In the genomic region with DNA sequence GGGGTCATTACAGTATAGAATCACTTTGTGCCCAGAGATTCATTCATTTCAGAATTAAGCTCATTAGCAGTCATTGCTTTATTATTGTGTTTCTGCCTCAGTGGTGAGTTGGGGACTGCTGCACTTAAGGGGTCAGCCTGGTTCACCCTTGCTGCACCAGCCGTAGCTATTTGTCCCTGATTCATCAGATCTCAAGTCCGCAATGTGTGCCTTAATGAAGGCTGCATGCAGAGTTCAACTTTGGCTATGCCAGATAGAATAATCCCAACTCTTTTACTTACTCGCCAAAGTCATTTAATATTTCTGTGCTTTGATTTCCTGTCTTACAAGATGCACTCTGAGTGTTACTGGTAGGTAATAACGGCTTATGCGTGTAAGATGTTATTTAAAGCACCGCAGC, we compare ENCODE assay signal across 18 cellular contexts. TPM values are rescaled to one million over a fixed set of nuclear protein-coding genes. Genes with fewer than 3 reads are reported as not detected.
DNase-seq lines count a peak whose midpoint lies in the region; ATAC-seq and TF ChIP-seq lines count a peak whose summit lies in the region.
"Had no signal": no experiment of that assay in that cellular context is flagged by ENCODE, and none has a peak within 500 bp of the region (broad histone marks: within the 10 kb centered on the region; RNA-seq: fewer than 3 reads in every experiment).

No MANE protein-coding gene starts in this region.

- H3K4me2 ChIP-seq in trophoblast cell (ENCODE audit: low read length) = no peak overlapping the region
- H3K4me2 ChIP-seq: BLaER1 treated with 17β-estradiol and CSF1 and Interleukin-3, amounts not matched to agents 10 nM and 100 nM had no signal

- peak overlapping the region; percentile 60 for H3K4me3 Mint-ChIP-seq in glutamatergic neuron (ENCODE audit: unreplicated experiment)
- H3K4me3 Mint-ChIP-seq: B cell; CD14-positive monocyte; CD4-positive, alpha-beta T cell; CD8-positive, alpha-beta memory T cell had no signal

- H3K9ac ChIP-seq in trophoblast cell (ENCODE audit: low read length) = no peak overlapping the region
- H3K9ac ChIP-seq: BLaER1 treated with 17β-estradiol and CSF1 and Interleukin-3, amounts not matched to agents 10 nM and 100 nM had no signal

- H3K23ac ChIP-seq in trophoblast cell (ENCODE audit: low read length) = no peak overlapping the region

- no peaks in the 10 kb centered on the region for H3K27me3 Mint-ChIP-seq in glutamatergic neuron (ENCODE audit: unreplicated experiment)

- H3K18ac ChIP-seq in trophoblast cell (ENCODE audit: low read length) = no peak overlapping the region

- intact Hi-C loops in heart left ventricle (cut with DNase I) = no loop called here
- intact Hi-C loops in adrenal gland (cut with DNase I) = no loop called here
- intact Hi-C loops in head of caudate nucleus (cut with DNase I) = no loop called here

- H3K4me1 Mint-ChIP-seq in glutamatergic neuron (ENCODE audit: low read depth, unreplicated experiment) = peaks cover 15% of the 10 kb centered on the region
- H3K4me1 Mint-ChIP-seq: B cell; CD14-positive monocyte; CD8-positive, alpha-beta memory T cell had no signal

- H3K4me1 ChIP-seq in cardiac muscle cell (ENCODE audit: low read depth) = peaks cover 17% of the 10 kb centered on the region
- H3K4me1 ChIP-seq in heart left ventricle = peaks cover 0 to 15% (median 0%) of the 10 kb centered on the region in 12 donors
- H3K4me1 ChIP-seq in trophoblast cell (ENCODE audit: control insufficient read depth in 1 of 2, insufficient read depth in 2 of 2, low read length in 2 of 2) = peaks cover 5 to 6% of the 10 kb centered on the region in 2 experiments
- no peaks in the 10 kb centered on the region for H3K4me1 ChIP-seq in adrenal gland (replicated peaks in 1 of 2)
- H3K4me1 ChIP-seq: BLaER1 treated with 17β-estradiol and CSF1 and Interleukin-3, amounts not matched to agents 10 nM and 100 nM had no signal

- H2AFZ ChIP-seq in trophoblast cell (ENCODE audit: insufficient read depth, low read length, poor library complexity) = no peak overlapping the region

- no peak for ATAC-seq in heart left ventricle
- ATAC-seq in HG02852 (IDR thresholded peaks at IDR 0.05; ENCODE audit: unreplicated experiment) = no peak
- no peak for ATAC-seq in HG03108 (IDR thresholded peaks at IDR 0.05; ENCODE audit: unreplicated experiment)

- 57 to 70% (median 65%) methylated on average over 6 of the region's 6 CpGs for WGBS in heart left ventricle, 4 donors
- WGBS in trophoblast cell (ENCODE audit: extremely low coverage, insufficient coverage, insufficient read length) = no CpG with 5 or more reads among the region's 6 CpGs
- 80 to 87% (median 84%) methylated on average over 6 of the region's 6 CpGs for WGBS in adrenal gland, 4 donors

- H3K4me3 ChIP-seq in cardiac muscle cell (no peak overlapping the region), heart left ventricle (no peak overlapping the region), trophoblast cell (ENCODE audit: low read depth, low read length) (no peak overlapping the region), adrenal gland (no peak overlapping the region)
- H3K4me3 ChIP-seq: BLaER1 treated with 17β-estradiol and CSF1 and Interleukin-3, amounts not matched to agents 10 nM and 100 nM had no signal

- H3K27me3 ChIP-seq in cardiac muscle cell = no peaks in the 10 kb centered on the region
- peaks cover 0 to 4% (median 0%) of the 10 kb centered on the region in 9 donors for H3K27me3 ChIP-seq in heart left ventricle
- no peaks in the 10 kb centered on the region for H3K27me3 ChIP-seq in trophoblast cell (ENCODE audit: insufficient read depth, low read length)
- H3K27me3 ChIP-seq in adrenal gland = no peaks in the 10 kb centered on the region
- H3K27me3 ChIP-seq: BLaER1 treated with 17β-estradiol and CSF1 and Interleukin-3, amounts not matched to agents 10 nM and 100 nM had no signal

- H4K91ac ChIP-seq in trophoblast cell (ENCODE audit: low read depth, low read length) = no peak overlapping the region

- no peaks in the 10 kb centered on the region for H3K79me1 ChIP-seq in trophoblast cell (ENCODE audit: low read length)

- H3K4ac ChIP-seq in trophoblast cell (ENCODE audit: low read depth, low read length) = no peak overlapping the region

- no peaks in the 10 kb centered on the region for H3K36me3 Mint-ChIP-seq in glutamatergic neuron (ENCODE audit: unreplicated experiment)
- H3K36me3 Mint-ChIP-seq: CD14-positive monocyte; CD8-positive, alpha-beta memory T cell had no signal

- H3K79me2 ChIP-seq in trophoblast cell (ENCODE audit: control insufficient read depth, insufficient read depth, low read length, poor library complexity) = no peaks in the 10 kb centered on the region

- H3K9me3 ChIP-seq in cardiac muscle cell (ENCODE audit: low read depth) (no peaks in the 10 kb centered on the region), heart left ventricle (no peaks in the 10 kb centered on the region), trophoblast cell (ENCODE audit: insufficient read depth, low read depth, low read length) (no peaks in the 10 kb centered on the region), adrenal gland (replicated peaks in 1 of 3) (no peaks in the 10 kb centered on the region)
- H3K9me3 ChIP-seq: BLaER1 treated with 17β-estradiol and CSF1 and Interleukin-3, amounts not matched to agents 10 nM and 100 nM had no signal

- no peak overlapping the region for H2BK12ac ChIP-seq in trophoblast cell (ENCODE audit: low read length)

- no peak overlapping the region for H2BK5ac ChIP-seq in trophoblast cell (ENCODE audit: low read depth, low read length, poor library complexity)

- H3K14ac ChIP-seq in trophoblast cell (ENCODE audit: low read length) = no peak overlapping the region

- DNase-seq in cardiac muscle cell (ENCODE audit: low read depth in 1 of 2, low spot score in 1 of 2) (no peak), heart left ventricle (no peak), glutamatergic neuron (no peak), trophoblast cell (no peak), adrenal gland (no peak), head of caudate nucleus (no peak)
- DNase-seq: CD4-positive, alpha-beta T cell; CD8-positive, alpha-beta memory T cell; DMS53; DMS79 treated with DMSO at 0.1 percent for 48 hours; H7; HCEC 1CT had no signal

- no peaks in the 10 kb centered on the region for H3K36me3 ChIP-seq in cardiac muscle cell
- H3K36me3 ChIP-seq in heart left ventricle = no peaks in the 10 kb centered on the region
- H3K36me3 ChIP-seq in trophoblast cell (ENCODE audit: control insufficient read depth in 1 of 2, insufficient read depth in 2 of 2, low read length in 2 of 2) = no peaks in the 10 kb centered on the region
- no peaks in the 10 kb centered on the region for H3K36me3 ChIP-seq in adrenal gland (replicated peaks in 1 of 2)
- H3K36me3 ChIP-seq: BLaER1 treated with 17β-estradiol and CSF1 and Interleukin-3, amounts not matched to agents 10 nM and 100 nM had no signal

- H4K8ac ChIP-seq in trophoblast cell (ENCODE audit: low read depth, low read length) = no peak overlapping the region

- H3K9me3 Mint-ChIP-seq in glutamatergic neuron (ENCODE audit: unreplicated experiment) = no peaks in the 10 kb centered on the region
- H3K9me3 Mint-ChIP-seq: CD14-positive monocyte; CD4-positive, alpha-beta T cell; CD8-positive, alpha-beta memory T cell had no signal

- no peak overlapping the region for H2BK120ac ChIP-seq in trophoblast cell (ENCODE audit: insufficient read depth, low read length, poor library complexity)

- no peak overlapping the region for H2AK5ac ChIP-seq in trophoblast cell (ENCODE audit: low read length)

- no peak overlapping the region for H3K27ac Mint-ChIP-seq in glutamatergic neuron (ENCODE audit: unreplicated experiment)
- H3K27ac Mint-ChIP-seq: B cell; CD14-positive monocyte; CD4-positive, alpha-beta T cell had no signal

- peak overlapping the region; percentile 73 for H3K27ac ChIP-seq in cardiac muscle cell
- no peak overlapping the region for H3K27ac ChIP-seq in heart left ventricle
- peak overlapping the region; percentile 30 for H3K27ac ChIP-seq in trophoblast cell (ENCODE audit: low read depth, low read length)
- H3K27ac ChIP-seq in adrenal gland = no peak overlapping the region
- H3K27ac ChIP-seq: 22Rv1; BLaER1 treated with 17β-estradiol and CSF1 and Interleukin-3, amounts not matched to agents 10 nM and 100 nM had no signal

- H4K12ac ChIP-seq in trophoblast cell (ENCODE audit: low read depth, low read length) = no peak overlapping the region

- no peak for TF ChIP-seq CTCF in cardiac muscle cell (IDR thresholded peaks at IDR 0.05; ENCODE audit: low read depth, low read length)
- TF ChIP-seq CTCF in heart left ventricle (IDR thresholded peaks at IDR 0.05) = no peak
- no peak for TF ChIP-seq CTCF in glutamatergic neuron (IDR thresholded peaks at IDR 0.05; ENCODE audit: partially characterized antibody, unreplicated experiment)
- TF ChIP-seq CTCF in adrenal gland (IDR thresholded peaks at IDR 0.05) = no peak

- no peak for TF ChIP-seq POLR2A in heart left ventricle (IDR thresholded peaks at IDR 0.05)
- TF ChIP-seq POLR2A in adrenal gland (IDR thresholded peaks at IDR 0.05) = no peak

RNA-seq across cellular contexts. Expression of gene JRKL, which starts 57.9 kb away (rescaled TPM):
- total RNA-seq in cardiac muscle cell (3.0 and 3.8 TPM in 2 replicates), heart left ventricle (1 to 10 TPM; 2.6 to 8.3 (median 5.5) TPM), glutamatergic neuron (ENCODE audit: unreplicated experiment) (7.8 TPM), adrenal gland (10 to 100 TPM in 1 of 8 donors, 1 to 10 TPM in 6, under 1 TPM in 1; 0.87 to 10.2 (median 4.6) TPM)
- polyA plus RNA-seq in cardiac muscle cell (7.1 and 8.7 TPM in 2 replicates), heart left ventricle (1 to 10 TPM; 2.9 to 5.1 TPM), adrenal gland (10 to 100 TPM in 1 of 3 donors, 1 to 10 TPM in 2; 2.5 to 12.4 (median 3.6) TPM)
- polyA plus RNA-seq in trophoblast cell (2013) = 5.0 and 5.4 TPM in 2 replicates

RNA-seq across cellular contexts. Expression of gene CCDC82, which starts 58.0 kb away (rescaled TPM):
- 6.1 and 17.3 TPM in 2 replicates for total RNA-seq in cardiac muscle cell
- polyA plus RNA-seq in cardiac muscle cell = 17.3 and 20.3 TPM in 2 replicates
- 10 to 100 TPM in 7 of 9 donors, 1 to 10 TPM in 2; 5.4 to 16.4 (median 14.5) TPM for total RNA-seq in heart left ventricle
- polyA plus RNA-seq in heart left ventricle = 10 to 100 TPM; 11.4 to 15.5 TPM
- 56.3 TPM for total RNA-seq in glutamatergic neuron (ENCODE audit: unreplicated experiment)
- 36.3 and 37.3 TPM in 2 replicates for polyA plus RNA-seq in trophoblast cell (2013)
- total RNA-seq in adrenal gland = 10 to 100 TPM in 7 of 8 donors, 1 to 10 TPM in 1; 4.7 to 48.1 (median 13.3) TPM
- 10 to 100 TPM; 16.2 to 37.6 (median 21.3) TPM for polyA plus RNA-seq in adrenal gland

Comparison
In these comparisons a context has a peak if more than half of its experiments do, and no peak if none do; other contexts are left out.
1. H3K27ac ChIP-seq: peak in cardiac muscle cell (single experiment) and trophoblast cell (single experiment); none in heart left ventricle (0 of 12) and adrenal gland (0 of 5).